Comparison of ENCODE assay signal across 18 cellular contexts in genomic region chr17:72336026-72336803, GRCh38.
DNase-seq lines count a peak whose midpoint lies in the region; ATAC-seq and TF ChIP-seq lines count a peak whose summit lies in the region.
"Had no signal": no experiment of that assay in that cellular context is flagged by ENCODE, and none has a peak within 500 bp of the region (broad histone marks: within the 10 kb centered on the region; RNA-seq: fewer than 3 reads in every experiment).

No MANE protein-coding gene starts in this region.

- H3K36me3 ChIP-seq in endodermal cell (ENCODE audit: control insufficient read depth, insufficient read depth, low read length) (no peaks in the 10 kb centered on the region), neural progenitor cell (no peaks in the 10 kb centered on the region)
- H3K36me3 ChIP-seq: esophagus muscularis mucosa, SJSA1, transverse colon had no signal

- H3K4me1 ChIP-seq in endodermal cell (ENCODE audit: control insufficient read depth, insufficient read depth, low read length) = no peaks in the 10 kb centered on the region
- H3K4me1 ChIP-seq in neural progenitor cell = peaks cover 9% of the 10 kb centered on the region

- H3K27ac ChIP-seq in endodermal cell (ENCODE audit: low read depth, low read length) = no peak overlapping the region
- no peak overlapping the region for H3K27ac ChIP-seq in neural progenitor cell
- H3K27ac ChIP-seq: esophagus muscularis mucosa, SJSA1, transverse colon had no signal

- H3K4me3 ChIP-seq in endodermal cell (ENCODE audit: low read length) (no peak overlapping the region), neural progenitor cell (no peak overlapping the region)
- H3K4me3 ChIP-seq: esophagus muscularis mucosa, SJSA1, transverse colon had no signal

- H3K79me2 ChIP-seq in neural progenitor cell (ENCODE audit: low read depth) = no peaks in the 10 kb centered on the region

- H3K27ac Mint-ChIP-seq in endodermal cell (no peak overlapping the region), neural progenitor cell (no peak overlapping the region)
- H3K27ac Mint-ChIP-seq: dendritic cell treated with granulocyte-macrophage colony-stimulating factor and Interleukin-4, amounts not matched to agents 40 ng/mL and 50 ng/mL, for 4 days had no signal

- H3K9ac ChIP-seq in endodermal cell (ENCODE audit: extremely low read depth, low read length, poor library complexity, severe bottlenecking) = no peak overlapping the region
- no peak overlapping the region for H3K9ac ChIP-seq in neural progenitor cell

- DNase-seq in Daoy (ENCODE audit: low read depth) (peak; percentile 65), NCI-H2029 treated with DMSO at 0.1 percent for 48 hours (lab: John Stamatoyannopoulos, UW) (peak; percentile 23), endodermal cell (peak; percentile 72), neural progenitor cell (ENCODE audit: low spot score) (peak; percentile 65), cerebellar nuclear complex (lab: John Stamatoyannopoulos, UW) (no peak), HK-2 (ENCODE audit: unreplicated experiment) (no peak)
- no peak for DNase-seq in activated CD4-positive, alpha-beta T cell treated with anti-CD3 and anti-CD28 coated beads for 1 hour
- DNase-seq: activated CD4-positive, alpha-beta T cell treated with anti-CD3 and anti-CD28 coated beads, Interleukin-2, amount 50 U/mL, for 4 hours; activated T-cell treated with anti-CD3 and anti-CD28 coated beads, Interleukin-2, amount 50 U/mL, for 48 hours; Calu3; GOT3; NCI-H1048; transverse colon had no signal

- H4K20me1 ChIP-seq in neural progenitor cell (ENCODE audit: low read depth) = no peaks in the 10 kb centered on the region

- H3K27me3 ChIP-seq in endodermal cell (ENCODE audit: control insufficient read depth, insufficient read depth, low read length, poor library complexity, severe bottlenecking) (peaks cover 86% of the 10 kb centered on the region), neural progenitor cell (no peaks in the 10 kb centered on the region)
- H3K27me3 ChIP-seq: SJSA1, transverse colon had no signal

- no peaks in the 10 kb centered on the region for H3K9me3 Mint-ChIP-seq in endodermal cell
- H3K9me3 Mint-ChIP-seq in neural progenitor cell = peaks cover 3% of the 10 kb centered on the region
- H3K9me3 Mint-ChIP-seq: dendritic cell treated with granulocyte-macrophage colony-stimulating factor and Interleukin-4, amounts not matched to agents 40 ng/mL and 50 ng/mL, for 4 days; IgD-negative memory B cell had no signal

- H3K4me1 Mint-ChIP-seq in endodermal cell = peaks cover 15% of the 10 kb centered on the region
- peaks cover 23% of the 10 kb centered on the region for H3K4me1 Mint-ChIP-seq in neural progenitor cell
- H3K4me1 Mint-ChIP-seq: IgD-negative memory B cell had no signal

- WGBS in endodermal cell (ENCODE audit: insufficient coverage in 1 of 2, insufficient read length in 1 of 2), 2 experiments = 79 to 82% methylated on average over 7 to 10 of the region's 11 CpGs

- H3K4me2 ChIP-seq in neural progenitor cell = no peak overlapping the region

- H3K9me3 ChIP-seq in endodermal cell (ENCODE audit: control insufficient read depth, low read length) = no peaks in the 10 kb centered on the region
- H3K9me3 ChIP-seq in neural progenitor cell (ENCODE audit: low read depth) = no peaks in the 10 kb centered on the region
- H3K9me3 ChIP-seq: esophagus muscularis mucosa, SJSA1, transverse colon had no signal

- TF ChIP-seq CTCF in endodermal cell (conservative IDR thresholded peaks at IDR 0.05) (no peak), neural progenitor cell (IDR thresholded peaks at IDR 0.05) (no peak)

- no peaks in the 10 kb centered on the region for H3F3A ChIP-seq in neural progenitor cell (ENCODE audit: low read depth)

- ATAC-seq in HG02885 (IDR thresholded peaks at IDR 0.05; ENCODE audit: poor library complexity, unreplicated experiment) = no peak

- H2AFZ ChIP-seq in neural progenitor cell (replicated peaks) = peak overlapping the region; percentile 14

- H3K36me3 Mint-ChIP-seq in endodermal cell (ENCODE audit: low read depth) (no peaks in the 10 kb centered on the region), neural progenitor cell (no peaks in the 10 kb centered on the region)
- H3K36me3 Mint-ChIP-seq: IgD-negative memory B cell had no signal

- H3K4me3 Mint-ChIP-seq in endodermal cell = no peak overlapping the region
- no peak overlapping the region for H3K4me3 Mint-ChIP-seq in neural progenitor cell
- H3K4me3 Mint-ChIP-seq: dendritic cell treated with granulocyte-macrophage colony-stimulating factor and Interleukin-4, amounts not matched to agents 40 ng/mL and 50 ng/mL, for 4 days; IgD-negative memory B cell had no signal

- H3K27me3 Mint-ChIP-seq in endodermal cell (ENCODE audit: insufficient read depth) (peaks cover 98% of the 10 kb centered on the region), neural progenitor cell (ENCODE audit: insufficient read depth, low read depth) (peaks cover 7% of the 10 kb centered on the region)
- H3K27me3 Mint-ChIP-seq: dendritic cell treated with granulocyte-macrophage colony-stimulating factor and Interleukin-4, amounts not matched to agents 40 ng/mL and 50 ng/mL, for 4 days had no signal

Comparison
In these comparisons a context has a peak if more than half of its experiments do, and no peak if none do; other contexts are left out.
1. DNase-seq: peak in Daoy (single experiment), NCI-H2029 treated with DMSO at 0.1 percent for 48 hours (single experiment), endodermal cell (single experiment) and neural progenitor cell (single experiment); none in cerebellar nuclear complex (0 of 2), HK-2 (single experiment) and activated CD4-positive, alpha-beta T cell treated with anti-CD3 and anti-CD28 coated beads for 1 hour (single experiment).